9 cellular contexts compared by ENCODE assay signal in the genomic region with DNA sequence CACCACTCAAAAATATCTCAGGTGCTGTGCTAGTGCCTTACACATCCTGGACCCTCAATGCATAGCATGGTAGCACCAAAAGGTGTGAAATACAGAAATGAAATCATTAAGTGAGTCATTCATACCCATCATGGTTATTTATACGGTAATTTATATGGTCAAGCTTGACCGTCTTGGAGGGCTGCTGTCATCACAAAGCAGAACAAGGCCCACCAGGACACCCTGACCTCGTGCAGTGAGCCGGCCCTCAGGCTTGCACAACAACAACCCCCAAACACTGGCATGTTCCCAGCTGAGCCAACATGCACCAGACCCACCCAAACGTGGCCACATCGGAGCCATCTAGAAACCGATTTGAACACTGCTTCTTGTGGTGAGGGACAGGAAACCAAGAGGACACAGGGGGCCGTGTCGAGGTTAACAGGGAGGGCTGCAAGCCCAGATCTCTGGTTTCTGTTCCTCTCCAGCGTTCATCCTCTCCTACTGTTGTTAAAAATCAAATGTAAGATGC.
DNase-seq lines count a peak whose midpoint lies in the region; ATAC-seq, FAIRE-seq and TF ChIP-seq lines count a peak whose summit lies in the region.
"Had no signal": no experiment of that assay in that cellular context is flagged by ENCODE, and none has a peak within 500 bp of the region (broad histone marks: within the 10 kb centered on the region; RNA-seq: fewer than 3 reads in every experiment).

No MANE protein-coding gene starts in this region.

- intact Hi-C loops in pancreas (cut with DNase I) (no loop called here), aorta (cut with DNase I) (loop anchor here in 1 of 2 donors (10.0 kb wide), 1 partner anchor 129 kb away; no protein-coding TSS in a partner anchor)

- peak; percentile 35 to 97 (median 54) for DNase-seq in T-helper 2 cell
- DNase-seq in anterior cingulate cortex (lab: John Stamatoyannopoulos, UW): peak in 34 of 58 donors; percentile 6 to 69 (median 32)
- peak in 1 of 6 donors; percentile 57 for DNase-seq in pancreas
- peak; percentile 80 to 81 for DNase-seq in aorta
- no peak for DNase-seq in D721Med (ENCODE audit: insufficient read length, low spot score)
- no peak for DNase-seq in OCI-M2 (lab: John Stamatoyannopoulos, UW; ENCODE audit: unreplicated experiment)

- H3K27ac ChIP-seq in pancreas (no peak overlapping the region), aorta (ENCODE audit: low read depth in 1 of 2, low read length in 2 of 2) (no peak overlapping the region)

- no peaks in the 10 kb centered on the region for H3K36me3 ChIP-seq in pancreas
- no peaks in the 10 kb centered on the region for H3K36me3 ChIP-seq in aorta (ENCODE audit: control insufficient read depth in 1 of 2, insufficient read depth in 2 of 2, low read length in 1 of 2)

- FAIRE-seq in pancreas (lab: Jason Lieb, UNC) (no peak), D721Med (lab: Jason Lieb, UNC) (no peak)

- no peaks in the 10 kb centered on the region for H3K9me3 ChIP-seq in pancreas
- H3K9me3 ChIP-seq in aorta (ENCODE audit: control insufficient read depth, low read length): no peaks in the 10 kb centered on the region

- H3K4me1 ChIP-seq in pancreas (no peaks in the 10 kb centered on the region), aorta (ENCODE audit: control insufficient read depth in 1 of 2, insufficient read depth in 2 of 2, low read length in 2 of 2) (peaks cover 0 to 1% of the 10 kb centered on the region in 2 donors)

- no peaks in the 10 kb centered on the region for H3K27me3 ChIP-seq in pancreas
- no peaks in the 10 kb centered on the region for H3K27me3 ChIP-seq in aorta (ENCODE audit: control insufficient read depth in 1 of 2, insufficient read depth in 2 of 2, low read length in 1 of 2)

- peak; percentile 63 for ATAC-seq in GM18870 (IDR thresholded peaks at IDR 0.05; ENCODE audit: unreplicated experiment)
- peak; percentile 55 for ATAC-seq in HG03060 (IDR thresholded peaks at IDR 0.05; ENCODE audit: low read depth, unreplicated experiment)
- peak in 3 of 4 donors; percentile 44 to 69 (median 52) for ATAC-seq in pancreas
- ATAC-seq in aorta (ENCODE audit: low FRiP score): no peak
- ATAC-seq: Panc1 had no signal

- H3K4me3 ChIP-seq in pancreas (no peak overlapping the region), aorta (ENCODE audit: low read length in 2 of 2) (no peak overlapping the region)

- WGBS in pancreas, 2 donors: 65 to 70% methylated on average over 10 of the region's 10 CpGs
- WGBS in aorta, 2 donors: 79 to 84% methylated on average over 10 of the region's 10 CpGs

- TF ChIP-seq CTCF in pancreas (IDR thresholded peaks at IDR 0.05): no peak
- TF ChIP-seq CTCF in D721Med (IDR thresholded peaks at IDR 0.05; ENCODE audit: insufficient read depth, missing control alignments): no peak

Comparison
In these comparisons a context has a peak if more than half of its experiments do, and no peak if none do; other contexts are left out.
1. DNase-seq: peak in T-helper 2 cell (5 of 5), anterior cingulate cortex (34 of 58) and aorta (2 of 2); none in D721Med (single experiment) and OCI-M2 (single experiment).